Comparison of ENCODE assay signal across 1 cellular context in genomic region chr11:61814958-61815789, GRCh38.
A peak's percentile ranks its signal among the peaks of the same experiment; 100 is the strongest.
TF ChIP-seq lines count a peak whose summit lies in the region.

No MANE protein-coding gene starts in this region.

TF ChIP-seq in K562, 482 proteins besides CTCF, POLR2A, EP300 and RAD21 (continued from another document and continues in another):
- TF ChIP-seq CBX5 (IDR thresholded peaks at IDR 0.05; ENCODE audit: borderline replicate concordance, low read depth) (no peak), BHLHE40 (IDR thresholded peaks at IDR 0.05; ENCODE audit: low read length) (peak; percentile 70), RCOR1 (IDR thresholded peaks at IDR 0.05; ENCODE audit: borderline replicate concordance in 1 of 2, low read depth in 2 of 2, low read length in 2 of 2) (peak; percentile 15 to 38; a peak in 1 of 4 replicates), PML (IDR thresholded peaks at IDR 0.05; ENCODE audit: low read length) (peak; percentile 80), MTA1 (IDR thresholded peaks at IDR 0.05; ENCODE audit: borderline replicate concordance) (no peak; the same call in 1 of the 2 replicates), THAP12 (CRISPR knock-in tag; IDR thresholded peaks at IDR 0.05) (peak; percentile 83), TEAD2 (tag; IDR thresholded peaks at IDR 0.05) (no peak), TOE1 (IDR thresholded peaks at IDR 0.05; ENCODE audit: borderline replicate concordance) (peak; percentile 45), TOE1 (CRISPR knock-in tag; IDR thresholded peaks at IDR 0.05; ENCODE audit: borderline replicate concordance, low read depth) (no peak), RBFOX2 (IDR thresholded peaks at IDR 0.05; ENCODE audit: low read depth, low read length) (peak; percentile 87), ZNF121 (CRISPR knock-in tag; conservative IDR thresholded peaks at IDR 0.05) (no peak), BRD4 (IDR thresholded peaks at IDR 0.05) (no peak), MAX (CRISPR knock-in tag; IDR thresholded peaks at IDR 0.05) (peak; percentile 43; the same call in 1 of the 2 replicates), AFF1 (IDR thresholded peaks at IDR 0.05; ENCODE audit: low read depth in 1 of 2, partially characterized antibody in 2 of 2) (peak; percentile 38 to 47), ZBTB2 (IDR thresholded peaks at IDR 0.05) (peak; percentile 99), CHD1 (IDR thresholded peaks at IDR 0.05; ENCODE audit: low read length) (no peak), TAF9B (IDR thresholded peaks at IDR 0.05; ENCODE audit: partially characterized antibody) (peak; percentile 73), ETV1 (tag; conservative IDR thresholded peaks at IDR 0.05; ENCODE audit: low read depth) (no peak), POLR3A (IDR thresholded peaks at IDR 0.05; ENCODE audit: borderline replicate concordance, extremely low read depth, insufficient read depth, insufficient read length) (no peak), SREBF2 (CRISPR knock-in tag; IDR thresholded peaks at IDR 0.05) (no peak), CBX3 (IDR thresholded peaks at IDR 0.05; ENCODE audit: borderline replicate concordance in 1 of 2, low read length in 2 of 2) (0 out of 3 replicates have a peak, but pooled peaks of 1 of the 2 experiments have one; percentile 13), CBX1 (IDR thresholded peaks at IDR 0.05; ENCODE audit: low read depth) (peak; percentile 46; the same call in 1 of the 2 replicates), ZBTB49 (CRISPR knock-in tag; IDR thresholded peaks at IDR 0.05; ENCODE audit: borderline replicate concordance) (no peak), MCM7 (IDR thresholded peaks at IDR 0.05) (no peak), POU5F1 (IDR thresholded peaks at IDR 0.05; ENCODE audit: borderline replicate concordance, low read depth, low read length, partially characterized antibody) (peak; percentile 70), HDAC6 (IDR thresholded peaks at IDR 0.05; ENCODE audit: low read depth, low read length) (no peak), TSC22D4 (tag; IDR thresholded peaks at IDR 0.05) (no peak), ZFP91 (CRISPR knock-in tag; IDR thresholded peaks at IDR 0.05) (no peak), ETS2 (tag; IDR thresholded peaks at IDR 0.05; ENCODE audit: borderline replicate concordance, poor library complexity, severe bottlenecking) (no peak), ZNF76 (CRISPR knock-in tag; IDR thresholded peaks at IDR 0.05; ENCODE audit: borderline replicate concordance) (0 out of 2 replicates have a peak, but pooled peaks have one; percentile 22), BCOR (IDR thresholded peaks at IDR 0.05) (no peak), ZNF583 (CRISPR knock-in tag; IDR thresholded peaks at IDR 0.05) (0 out of 2 replicates have a peak, but pooled peaks have one; percentile 16), ZNF436 (CRISPR knock-in tag; IDR thresholded peaks at IDR 0.05) (no peak), PTRF (tag; IDR thresholded peaks at IDR 0.05) (no peak), ZNF146 (CRISPR knock-in tag; IDR thresholded peaks at IDR 0.05; ENCODE audit: unreplicated experiment) (no peak), SIRT6 (IDR thresholded peaks at IDR 0.05; ENCODE audit: low read depth, low read length) (no peak), ZBTB12 (CRISPR knock-in tag; IDR thresholded peaks at IDR 0.05) (peak; percentile 31; the same call in 1 of the 2 replicates), CUX1 (CRISPR knock-in tag; IDR thresholded peaks at IDR 0.05) (no peak), SRSF1 (IDR thresholded peaks at IDR 0.05; ENCODE audit: low read depth, low read length) (no peak), TCF7 (IDR thresholded peaks at IDR 0.05; ENCODE audit: borderline replicate concordance) (0 out of 2 replicates have a peak, but pooled peaks have one; percentile 5), ZNF77 (CRISPR knock-in tag; IDR thresholded peaks at IDR 0.05) (no peak), KLF10 (CRISPR knock-in tag; IDR thresholded peaks at IDR 0.05) (0 out of 2 replicates have a peak, but pooled peaks have one; percentile 69), CBFA2T2 (conservative IDR thresholded peaks at IDR 0.05) (no peak), ZNF696 (CRISPR knock-in tag; conservative IDR thresholded peaks at IDR 0.05) (no peak), TRIM24 (IDR thresholded peaks at IDR 0.05) (no peak), ZNF3 (CRISPR knock-in tag; IDR thresholded peaks at IDR 0.05) (no peak), NR3C1 (CRISPR knock-in tag; IDR thresholded peaks at IDR 0.05) (no peak), PURB (CRISPR knock-in tag; IDR thresholded peaks at IDR 0.05; ENCODE audit: low read depth) (no peak), ZKSCAN3 (CRISPR knock-in tag; IDR thresholded peaks at IDR 0.05) (no peak), DNMT1 (IDR thresholded peaks at IDR 0.05) (no peak), SMAD2 (IDR thresholded peaks at IDR 0.05; ENCODE audit: low read depth, low read length) (no peak), RFX7 (CRISPR knock-in tag; IDR thresholded peaks at IDR 0.05) (peak; percentile 29; the same call in 1 of the 2 replicates), ARID2 (IDR thresholded peaks at IDR 0.05) (no peak)
